Comparison of ENCODE assay signal across 19 cellular contexts in the genomic region with DNA sequence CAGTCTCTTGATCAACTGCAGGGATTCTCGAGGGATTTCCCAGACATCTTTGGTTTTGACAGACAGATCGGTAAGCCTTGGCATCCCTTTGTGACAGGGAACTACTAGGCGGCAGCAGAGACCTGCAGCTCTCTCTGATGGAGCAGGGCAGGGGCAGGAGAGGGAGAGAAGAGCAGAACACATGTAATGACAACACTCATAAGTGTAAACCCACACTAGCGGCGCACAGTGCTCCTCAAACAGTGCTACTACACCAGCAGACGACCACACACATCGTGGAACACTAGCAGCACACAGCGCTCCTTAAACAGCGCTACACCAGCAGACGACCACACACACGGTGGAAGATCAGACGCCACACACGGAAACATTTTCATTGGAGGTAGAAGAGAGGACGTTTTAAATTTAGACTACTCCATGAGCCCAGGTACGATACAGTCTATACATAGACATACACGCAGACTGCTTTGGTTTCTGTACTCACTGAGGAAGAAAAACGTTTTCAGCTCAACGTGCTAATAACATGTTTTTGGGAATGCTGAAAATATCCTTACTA.
DNase-seq lines count a peak whose midpoint lies in the region; ATAC-seq and TF ChIP-seq lines count a peak whose summit lies in the region.
"Had no signal": no experiment of that assay in that cellular context is flagged by ENCODE, and none has a peak within 500 bp of the region (broad histone marks: within the 10 kb centered on the region; RNA-seq: fewer than 3 reads in every experiment).

No MANE protein-coding gene starts in this region.

- peaks cover 69% of the 10 kb centered on the region for H3K36me3 Mint-ChIP-seq in brain
- H3K36me3 Mint-ChIP-seq in nephron progenitor cell (ENCODE audit: low read depth), result peaks cover 35% of the 10 kb centered on the region

- peaks cover 57% of the 10 kb centered on the region for H3K4me1 Mint-ChIP-seq in brain
- H3K4me1 Mint-ChIP-seq in nephron progenitor cell, result peaks cover 17% of the 10 kb centered on the region
- H3K4me1 Mint-ChIP-seq: memory B cell had no signal

- no peaks in the 10 kb centered on the region for H3K27me3 Mint-ChIP-seq in brain
- H3K27me3 Mint-ChIP-seq in nephron progenitor cell (ENCODE audit: low read depth, poor library complexity), result peaks cover 3% of the 10 kb centered on the region
- H3K27me3 Mint-ChIP-seq: memory B cell; stimulated activated naive B cell treated with anti-CD40 and anti-IgM and Interleukin-4, amounts not matched to agents 10 μg/mL and 1 μg/mL and 100 μg/mL, for 72 hours had no signal

- intact Hi-C loops in left ventricle myocardium superior (cut with micrococcal nuclease), result no loop called here
- intact Hi-C loops in left cardiac atrium (cut with DNase I), result no loop called here

- ATAC-seq in left ventricle myocardium superior (peak; percentile 43), left cardiac atrium (no peak), HG02588 (IDR thresholded peaks at IDR 0.05; ENCODE audit: unreplicated experiment) (no peak)
- ATAC-seq: HCT116; stimulated activated naive B cell treated with anti-CD40 and anti-IgM and Interleukin-4, amounts not matched to agents 10 μg/mL and 1 μg/mL and 100 μg/mL, for 72 hours had no signal

- DNase-seq in left ventricle myocardium superior (no peak), left cardiac atrium (no peak), nephron progenitor cell (no peak)
- no peak for DNase-seq in stimulated activated CD8-positive, alpha-beta memory T cell treated with anti-CD3 and anti-CD28 coated beads, Interleukin-4, amount 100 ng/mL, for 48 hours
- DNase-seq in NK-92 treated with Interleukin-12 subunit alpha and Interleukin-12 subunit beta, amount 100 ng/mL, for 24 hours (lab: John Stamatoyannopoulos, UW), result no peak
- DNase-seq: activated naive CD4-positive, alpha-beta T cell treated with Interleukin-2 at 50 U/mL for 16 hours; dorsolateral prefrontal cortex; NCI-H1092 treated with DMSO at 0.1 percent for 48 hours; NCI-H187 treated with DMSO at 0.1 percent for 48 hours; NCI-H226; NCI-H774; OCI-M1; stimulated activated naive B cell treated with anti-CD40 and anti-IgM and Interleukin-4, amounts not matched to agents 10 μg/mL and 1 μg/mL and 100 μg/mL, for 72 hours; thyroid gland; WERI-Rb-1 had no signal

- H3K27ac Mint-ChIP-seq in brain (peak overlapping the region; percentile 8 to 95 (median 43)), nephron progenitor cell (peak overlapping the region; percentile 43)
- H3K27ac Mint-ChIP-seq: memory B cell; stimulated activated naive B cell treated with anti-CD40 and anti-IgM and Interleukin-4, amounts not matched to agents 10 μg/mL and 1 μg/mL and 100 μg/mL, for 72 hours had no signal

- TF ChIP-seq CTCF in brain (conservative IDR thresholded peaks at IDR 0.05), result no peak
- TF ChIP-seq CTCF in nephron progenitor cell (IDR thresholded peaks at IDR 0.05), result no peak

- H3K9me3 Mint-ChIP-seq in brain (no peaks in the 10 kb centered on the region), nephron progenitor cell (no peaks in the 10 kb centered on the region)
- H3K9me3 Mint-ChIP-seq: memory B cell; stimulated activated naive B cell treated with anti-CD40 and anti-IgM and Interleukin-4, amounts not matched to agents 10 μg/mL and 1 μg/mL and 100 μg/mL, for 72 hours had no signal

- H3K4me3 Mint-ChIP-seq in brain, result no peak overlapping the region
- H3K4me3 Mint-ChIP-seq in nephron progenitor cell, result no peak overlapping the region
- H3K4me3 Mint-ChIP-seq: memory B cell; stimulated activated naive B cell treated with anti-CD40 and anti-IgM and Interleukin-4, amounts not matched to agents 10 μg/mL and 1 μg/mL and 100 μg/mL, for 72 hours had no signal
